ENCODE assay signal across 27 cellular contexts in genomic region chr6:149777624-149778023, GRCh38.
"Had no signal": no experiment of that assay in that cellular context is flagged by ENCODE, and none has a peak within 500 bp of the region (broad histone marks: within the 10 kb centered on the region; RNA-seq: fewer than 3 reads in every experiment).

No MANE protein-coding gene starts in this region.

- H3K4me3 Mint-ChIP-seq: natural killer cell; nephron; neural progenitor cell; stimulated activated effector memory CD8-positive, alpha-beta T cell treated with anti-CD3 and anti-CD28 coated beads, Interleukin-12 subunit alpha, Interleukin-12 subunit beta, amount 100 ng/mL, for 72 hours; stimulated activated naive B cell treated with anti-CD40 and anti-IgM and Interleukin-4, amounts not matched to agents 10 μg/mL and 1 μg/mL and 100 μg/mL, for 72 hours; stimulated activated naive CD8-positive, alpha-beta T cell treated with anti-CD3 and anti-CD28 coated beads, Interleukin-15, Interleukin-2, amounts not matched to agents 100 ng/mL and 50 ng/mL, for 24 hours; type B pancreatic cell had no signal

- H3K4me1 Mint-ChIP-seq: nephron; neural progenitor cell; stimulated activated effector memory CD8-positive, alpha-beta T cell treated with anti-CD3 and anti-CD28 coated beads, Interleukin-12 subunit alpha, Interleukin-12 subunit beta, amount 100 ng/mL, for 72 hours; stimulated activated naive B cell treated with anti-CD40 and anti-IgM and Interleukin-4, amounts not matched to agents 10 μg/mL and 1 μg/mL and 100 μg/mL, for 72 hours had no signal

- H3K36me3 ChIP-seq: neural progenitor cell, ovary, uterus had no signal

- H3K9me3 Mint-ChIP-seq: natural killer cell; nephron; neural progenitor cell; stimulated activated effector memory CD8-positive, alpha-beta T cell treated with anti-CD3 and anti-CD28 coated beads, Interleukin-12 subunit alpha, Interleukin-12 subunit beta, amount 100 ng/mL, for 72 hours; stimulated activated naive B cell treated with anti-CD40 and anti-IgM and Interleukin-4, amounts not matched to agents 10 μg/mL and 1 μg/mL and 100 μg/mL, for 72 hours; stimulated activated naive CD8-positive, alpha-beta T cell treated with anti-CD3 and anti-CD28 coated beads, Interleukin-15, Interleukin-2, amounts not matched to agents 100 ng/mL and 50 ng/mL, for 24 hours; type B pancreatic cell had no signal

- H3K27me3 ChIP-seq: neural progenitor cell, ovary, right lobe of liver, sigmoid colon, stomach, tibial artery, transverse colon, upper lobe of right lung, uterus had no signal

- H3K36me3 Mint-ChIP-seq: natural killer cell had no signal

- H3K27ac ChIP-seq: neural progenitor cell, ovary, parathyroid adenoma, psoas muscle, right lobe of liver, sigmoid colon, stomach, tibial artery, transverse colon, upper lobe of right lung, uterus had no signal

- H3K27me3 Mint-ChIP-seq: progenitor cell of endocrine pancreas; stimulated activated naive B cell treated with anti-CD40 and anti-IgM and Interleukin-4, amounts not matched to agents 10 μg/mL and 1 μg/mL and 100 μg/mL, for 72 hours; stimulated activated naive CD8-positive, alpha-beta T cell treated with anti-CD3 and anti-CD28 coated beads, Interleukin-15, Interleukin-2, amounts not matched to agents 100 ng/mL and 50 ng/mL, for 24 hours; type B pancreatic cell had no signal

- DNase-seq: natural killer cell; occipital lobe; ovary; posterior cingulate gyrus; psoas muscle; right cardiac atrium; right lobe of liver; sigmoid colon; small intestine; stimulated activated CD4-positive, alpha-beta T cell treated with anti-CD3 and anti-CD28 coated beads, Interleukin-15, amount 100 ng/mL, for 24 hours; stimulated activated CD4-positive, alpha-beta T cell treated with anti-CD3 and anti-CD28 coated beads, Interleukin-2, amount 100 ng/mL, for 24 hours; stimulated activated CD4-positive, alpha-beta T cell treated with anti-CD3 and anti-CD28 coated beads, Interleukin-2, amount 100 ng/mL, for 48 hours; stimulated activated CD4-positive, alpha-beta T cell treated with anti-CD3 and anti-CD28 coated beads, Interleukin-4, amount 100 ng/mL, for 24 hours; stimulated activated naive B cell treated with anti-CD40 and anti-IgM and Interleukin-4, amounts not matched to agents 10 μg/mL and 1 μg/mL and 100 μg/mL, for 72 hours; stimulated activated naive CD4-positive, alpha-beta T cell treated with Interleukin-2 at 50 U/mL for 16 hours; stomach; tibial artery; transverse colon; upper lobe of right lung; uterus had no signal

- H3K4me1 ChIP-seq: neural progenitor cell, parathyroid adenoma, psoas muscle, right lobe of liver, sigmoid colon, stomach, tibial artery, transverse colon, upper lobe of right lung, uterus had no signal

- H3K9me3 ChIP-seq: ovary, psoas muscle, right lobe of liver, sigmoid colon, stomach, tibial artery, transverse colon, upper lobe of right lung, uterus had no signal

- H3K27ac Mint-ChIP-seq: natural killer cell; nephron; neural progenitor cell; progenitor cell of endocrine pancreas; stimulated activated effector memory CD8-positive, alpha-beta T cell treated with anti-CD3 and anti-CD28 coated beads, Interleukin-12 subunit alpha, Interleukin-12 subunit beta, amount 100 ng/mL, for 72 hours; stimulated activated naive B cell treated with anti-CD40 and anti-IgM and Interleukin-4, amounts not matched to agents 10 μg/mL and 1 μg/mL and 100 μg/mL, for 72 hours; stimulated activated naive CD8-positive, alpha-beta T cell treated with anti-CD3 and anti-CD28 coated beads, Interleukin-15, Interleukin-2, amounts not matched to agents 100 ng/mL and 50 ng/mL, for 24 hours; type B pancreatic cell had no signal

- H3K4me3 ChIP-seq: neural progenitor cell, ovary, psoas muscle, right lobe of liver, sigmoid colon, stomach, tibial artery, transverse colon, upper lobe of right lung, uterus had no signal
